9 cellular contexts compared by ENCODE assay signal in genomic region chr3:171480526-171480925, GRCh38. TPM values are rescaled to one million over a fixed set of nuclear protein-coding genes. Genes with fewer than 3 reads are reported as not detected.
DNase-seq lines count a peak whose midpoint lies in the region; ATAC-seq, FAIRE-seq and TF ChIP-seq lines count a peak whose summit lies in the region.
"Had no signal": no experiment of that assay in that cellular context is flagged by ENCODE, and none has a peak within 500 bp of the region (broad histone marks: within the 10 kb centered on the region; RNA-seq: fewer than 3 reads in every experiment).

No MANE protein-coding gene starts in this region.

- TF ChIP-seq POLR2A in K562 (conservative IDR thresholded peaks at IDR 0.05) (no peak), gastrocnemius medialis (IDR thresholded peaks at IDR 0.05) (no peak)

- no peak overlapping the region for H3K4me2 ChIP-seq in K562 (ENCODE audit: insufficient read depth, low read length)

- CTCF ChIA-PET in K562 (lab: Yijun Ruan, JAX; ENCODE audit: low intra/inter-chr PET ratio) = no interaction called here

- H3K4me3 ChIP-seq in K562 = no peak overlapping the region
- H3K4me3 ChIP-seq in psoas muscle = no peak overlapping the region
- no peak overlapping the region for H3K4me3 ChIP-seq in gastrocnemius medialis

- WGBS in K562 (ENCODE audit: insufficient coverage, low coverage, missing lambda C conversion rate) = 0% methylated on average over 1 of the region's 1 CpG
- WGBS in psoas muscle, 3 donors = 57 to 64% (median 58%) methylated on average over 1 of the region's 1 CpG

- H3K9me3 ChIP-seq in K562 (replicated peaks; ENCODE audit: control insufficient read depth, insufficient read depth, low read depth, low read length) (no peaks in the 10 kb centered on the region), psoas muscle (no peaks in the 10 kb centered on the region), gastrocnemius medialis (no peaks in the 10 kb centered on the region)

- H2AFZ ChIP-seq in K562 (ENCODE audit: low read depth, low read length) = no peak overlapping the region; the same call in 1 of the 2 replicates

- in situ Hi-C loops in K562 (cut with MboI) (no loop called here), gastrocnemius medialis (cut with MboI; ENCODE audit: low sequenced_read_pairs in 4 of 4) (no loop called here)

- H3K4me1 ChIP-seq in K562 (replicated peaks in 1 of 2; ENCODE audit: control insufficient read depth in 2 of 2, insufficient read depth in 2 of 2, low read length in 2 of 2) (no peaks in the 10 kb centered on the region), psoas muscle (no peaks in the 10 kb centered on the region), gastrocnemius medialis (no peaks in the 10 kb centered on the region)

- no peak for DNase-seq in GM18507 (ENCODE audit: extremely low spot score, insufficient read length, low read depth)
- DNase-seq in K562 (ENCODE audit: extremely low read depth in 1 of 4, low spot score in 3 of 4) = no peak
- DNase-seq in psoas muscle = no peak
- DNase-seq in SHP77 treated with DMSO at 0.1 percent for 48 hours (lab: John Stamatoyannopoulos, UW) = no peak
- DNase-seq in gastrocnemius medialis = no peak
- no peak for DNase-seq in NCI-H1436 treated with DMSO at 0.1 percent for 48 hours (lab: John Stamatoyannopoulos, UW)
- DNase-seq: DND-41 had no signal

- no peaks in the 10 kb centered on the region for H4K20me1 ChIP-seq in K562 (replicated peaks; ENCODE audit: control insufficient read depth, insufficient read depth, low read length)

- peak; percentile 66 for ATAC-seq in GM21367 (IDR thresholded peaks at IDR 0.05; ENCODE audit: unreplicated experiment)
- ATAC-seq in HG03196 (IDR thresholded peaks at IDR 0.05; ENCODE audit: unreplicated experiment) = peak; percentile 91
- ATAC-seq in K562 = no peak; the same call in 2 of the 3 replicates
- ATAC-seq in psoas muscle = no peak
- no peak for ATAC-seq in gastrocnemius medialis

- intact Hi-C loops in K562 (cut with micrococcal nuclease) = no loop called here
- intact Hi-C loops in psoas muscle (cut with DNase I) = no loop called here
- intact Hi-C loops in gastrocnemius medialis (cut with DNase I; ENCODE audit: low total_unique reads) = no loop called here

- no peak overlapping the region for H3K9ac ChIP-seq in K562 (ENCODE audit: insufficient read depth in 1 of 2, low read depth in 2 of 2, low read length in 2 of 2)

- no peak for TF ChIP-seq CTCF in K562 (IDR thresholded peaks at IDR 0.05 in 2 of 3, conservative IDR thresholded peaks at IDR 0.05 in 1 of 3; ENCODE audit: insufficient read depth in 2 of 3, low read depth in 1 of 3, low read length in 3 of 3)
- TF ChIP-seq CTCF in psoas muscle (IDR thresholded peaks at IDR 0.05) = no peak
- no peak for TF ChIP-seq CTCF in gastrocnemius medialis (IDR thresholded peaks at IDR 0.05 in 4 of 5, conservative IDR thresholded peaks at IDR 0.05 in 1 of 5)

- no peaks in the 10 kb centered on the region for H3K9me1 ChIP-seq in K562 (ENCODE audit: control insufficient read depth, insufficient read depth, low read length)

- no TSS peak for BruUV-seq in K562 (replicated peaks; lab: Mats Ljungman, UMichigan)

- FAIRE-seq in GM18507 (lab: Jason Lieb, UNC) = peak; percentile 88
- no peak for FAIRE-seq in K562 (lab: Jason Lieb, UNC)

- H3K27ac ChIP-seq in K562 (ENCODE audit: extremely low read depth, low read depth, low read length) = no peak overlapping the region
- no peak overlapping the region for H3K27ac ChIP-seq in psoas muscle
- H3K27ac ChIP-seq in gastrocnemius medialis = no peak overlapping the region

- no peaks in the 10 kb centered on the region for H3K36me3 ChIP-seq in K562 (ENCODE audit: control insufficient read depth, insufficient read depth, low read length)
- no peaks in the 10 kb centered on the region for H3K36me3 ChIP-seq in psoas muscle (ENCODE audit: insufficient read depth in 1 of 2, low read depth in 1 of 2)
- no peaks in the 10 kb centered on the region for H3K36me3 ChIP-seq in gastrocnemius medialis

- TF ChIP-seq EP300 in K562 (IDR thresholded peaks at IDR 0.05; ENCODE audit: low read length) = no peak

- no peaks in the 10 kb centered on the region for H3K79me2 ChIP-seq in K562 (ENCODE audit: control insufficient read depth, insufficient read depth, low read length)

- no peaks in the 10 kb centered on the region for H3K27me3 ChIP-seq in K562 (ENCODE audit: control insufficient read depth in 2 of 2, insufficient read depth in 2 of 2, low read length in 2 of 2)
- no peaks in the 10 kb centered on the region for H3K27me3 ChIP-seq in psoas muscle (ENCODE audit: insufficient read depth in 3 of 3, low read length in 2 of 3)
- H3K27me3 ChIP-seq in gastrocnemius medialis = no peaks in the 10 kb centered on the region

- POLR2A ChIA-PET in K562 (lab: Yijun Ruan, JAX) = no interaction called here

- TF ChIP-seq RAD21 in K562 (CRISPR knock-in tag; conservative IDR thresholded peaks at IDR 0.05 in 1 of 2, IDR thresholded peaks at IDR 0.05 in 1 of 2) = no peak

TF ChIP-seq in K562, 482 proteins besides CTCF, POLR2A, EP300 and RAD21 (continues in another document):
- TF ChIP-seq C11orf30 (IDR thresholded peaks at IDR 0.05; ENCODE audit: low read depth) (peak; percentile 46; the same call in 1 of the 2 replicates), PURB (CRISPR knock-in tag; IDR thresholded peaks at IDR 0.05; ENCODE audit: low read depth) (no peak), FOXK2 (conservative IDR thresholded peaks at IDR 0.05 in 1 of 2, IDR thresholded peaks at IDR 0.05 in 1 of 2; ENCODE audit: low read depth in 2 of 2) (no peak), ZNF316 (IDR thresholded peaks at IDR 0.05) (peak; percentile 73), ZNF766 (CRISPR knock-in tag; conservative IDR thresholded peaks at IDR 0.05) (no peak), PYGO2 (tag; IDR thresholded peaks at IDR 0.05) (no peak)

RNA-seq across cellular contexts. Expression of gene TNIK, which starts 20.3 kb away (rescaled TPM):
- total RNA-seq in K562 (2011; cell fraction: chromatin; rRNA removed; ENCODE audit: low replicate concordance) = 52.4 and 113 TPM in 2 replicates
- total RNA-seq in K562 (2011; cell fraction: nucleolus; rRNA removed) = 18.5 and 29.7 TPM in 2 replicates
- total RNA-seq in K562 (2011; cell fraction: nucleoplasm; rRNA removed) = 43.6 and 75.6 TPM in 2 replicates
- total RNA-seq in K562 (2014; rRNA removed) = 24.7 and 27.0 TPM in 2 replicates
- 24.2 and 29.6 TPM in 2 replicates for total RNA-seq in K562 (2014; rRNA removed; fragmentation: Illumina TruSeq; extraction: Trizol)
- total RNA-seq in K562 (2015; rRNA removed; fragmentation: Illumina TruSeq; extraction: Trizol) = 23.5 and 27.3 TPM in 2 replicates
- total RNA-seq in K562 (2021) = 34.2 and 38.8 TPM in 2 replicates
- 23.1 and 29.7 TPM in 2 replicates for polyA plus RNA-seq in K562 (2011; rRNA removed)
- 8.2 and 12.3 TPM in 2 replicates for polyA plus RNA-seq in K562 (2011; cell fraction: cytosol; rRNA removed)
- polyA plus RNA-seq in K562 (2011; cell fraction: nucleus; rRNA removed) = 58.7 and 77.6 TPM in 2 replicates
- polyA plus RNA-seq in K562 (2012) = 25.2 and 29.4 TPM in 2 replicates
- polyA plus RNA-seq in K562 (2014; fragmentation: Illumina TruSeq; extraction: Trizol) = 39.0 and 41.2 TPM in 2 replicates
- polyA plus RNA-seq in K562 (2014; fragmentation: Nextera tagmentation; extraction: Ambion mirVana) = 1 to 10 TPM; 6.6 to 6.8 TPM
- 22.2 and 22.3 TPM in 2 replicates for polyA plus RNA-seq in K562 (2014; rRNA removed)
- 48.4 and 50.0 TPM in 2 replicates for polyA minus RNA-seq in K562 (2011; rRNA and poly(A)+ RNA removed)
- 15.6 and 16.9 TPM in 2 replicates for polyA minus RNA-seq in K562 (2011; cell fraction: cytosol; rRNA and poly(A)+ RNA removed)
- polyA minus RNA-seq in K562 (2011; cell fraction: nucleus; rRNA and poly(A)+ RNA removed) = 39.2 and 45.5 TPM in 2 replicates
- 10 to 100 TPM; 12.5 to 32.4 (median 24.8) TPM for total RNA-seq in psoas muscle
- polyA plus RNA-seq in psoas muscle = 10 to 100 TPM in 2 of 3 donors, 1 to 10 TPM in 1; 9.9 to 11.0 (median 10.9) TPM
- 10 to 100 TPM in 2 of 4 donors, 1 to 10 TPM in 2; 5.2 to 19.7 (median 10.6) TPM for total RNA-seq in gastrocnemius medialis

Comparison
In these comparisons a context has a peak if more than half of its experiments do, and no peak if none do; other contexts are left out.
1. ATAC-seq: peak in GM21367 (single experiment) and HG03196 (single experiment); none in K562 (single experiment), psoas muscle (0 of 4) and gastrocnemius medialis (0 of 2).